In the genomic region with DNA sequence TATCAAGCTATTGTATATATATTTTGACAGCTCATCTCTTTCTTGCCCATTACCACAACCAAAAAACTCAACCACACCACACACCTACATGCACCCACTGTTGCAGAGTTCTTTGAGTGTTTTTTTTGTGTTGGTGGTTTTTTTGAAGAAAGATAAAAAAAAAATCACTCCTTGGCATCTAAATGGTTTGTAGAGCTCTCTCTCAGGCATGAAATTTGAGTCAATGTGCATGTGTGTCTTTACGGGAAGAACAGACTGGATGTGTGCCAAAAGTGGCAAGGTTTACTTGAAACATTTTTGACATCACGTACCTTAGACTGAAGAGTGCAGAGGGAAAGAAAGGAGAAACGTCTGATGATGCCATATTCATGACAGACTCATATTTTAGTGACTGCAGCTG, we compare ENCODE assay signal across 17 cellular contexts.
DNase-seq lines count a peak whose midpoint lies in the region; ATAC-seq, FAIRE-seq and TF ChIP-seq lines count a peak whose summit lies in the region.
"Had no signal": no experiment of that assay in that cellular context is flagged by ENCODE, and none has a peak within 500 bp of the region (broad histone marks: within the 10 kb centered on the region; RNA-seq: fewer than 3 reads in every experiment).

No MANE protein-coding gene starts in this region.

- H3K27ac Mint-ChIP-seq in activated CD8-positive, alpha-beta T cell treated with anti-CD3 and anti-CD28 coated beads for 36 hours = no peak overlapping the region
- H3K27ac Mint-ChIP-seq in activated CD8-positive, alpha-beta T cell treated with anti-CD3 and anti-CD28 coated beads, Interleukin-2, amount 10 ng/mL, durations not matched to agents 7 days and 5 days = no peak overlapping the region
- H3K27ac Mint-ChIP-seq: activated CD4-positive, alpha-beta T cell treated with anti-CD3 and anti-CD28 coated beads, Interleukin-2, amount 10 ng/mL, durations not matched to agents 24 days and 14 days; IgD-negative memory B cell; progenitor cell of endocrine pancreas had no signal

- no peak overlapping the region for H3K4me3 Mint-ChIP-seq in activated CD8-positive, alpha-beta T cell treated with anti-CD3 and anti-CD28 coated beads for 36 hours
- no peak overlapping the region for H3K4me3 Mint-ChIP-seq in activated CD8-positive, alpha-beta T cell treated with anti-CD3 and anti-CD28 coated beads, Interleukin-2, amount 10 ng/mL, durations not matched to agents 7 days and 5 days
- H3K4me3 Mint-ChIP-seq: activated CD4-positive, alpha-beta T cell treated with anti-CD3 and anti-CD28 coated beads, Interleukin-2, amount 10 ng/mL, durations not matched to agents 24 days and 14 days; IgD-negative memory B cell had no signal

- FAIRE-seq in GM12891 (lab: Jason Lieb, UNC) = no peak
- FAIRE-seq: GM12878 had no signal

- no peak overlapping the region for H3K4me3 ChIP-seq in epithelial cell of esophagus (ENCODE audit: low read length)
- H3K4me3 ChIP-seq: GM12878 had no signal

- intact Hi-C loops in activated CD8-positive, alpha-beta T cell treated with anti-CD3 and anti-CD28 coated beads for 36 hours (cut with micrococcal nuclease) = no loop called here

- H3K4me1 Mint-ChIP-seq in activated CD8-positive, alpha-beta T cell treated with anti-CD3 and anti-CD28 coated beads for 36 hours (ENCODE audit: low read depth) = peaks cover 4% of the 10 kb centered on the region
- peaks cover 2% of the 10 kb centered on the region for H3K4me1 Mint-ChIP-seq in activated CD8-positive, alpha-beta T cell treated with anti-CD3 and anti-CD28 coated beads, Interleukin-2, amount 10 ng/mL, durations not matched to agents 7 days and 5 days (ENCODE audit: low read depth)
- H3K4me1 Mint-ChIP-seq: activated CD4-positive, alpha-beta T cell treated with anti-CD3 and anti-CD28 coated beads, Interleukin-2, amount 10 ng/mL, durations not matched to agents 24 days and 14 days had no signal

- POLR2A ChIA-PET in activated CD8-positive, alpha-beta T cell treated with anti-CD3 and anti-CD28 coated beads for 36 hours (lab: Charles Lee) = no interaction called here
- POLR2A ChIA-PET in activated CD8-positive, alpha-beta T cell treated with anti-CD3 and anti-CD28 coated beads, Interleukin-2, amount 10 ng/mL, durations not matched to agents 7 days and 5 days (lab: Charles Lee) = no interaction called here

- H3K9me3 Mint-ChIP-seq in activated CD8-positive, alpha-beta T cell treated with anti-CD3 and anti-CD28 coated beads for 36 hours = no peaks in the 10 kb centered on the region
- H3K9me3 Mint-ChIP-seq in activated CD8-positive, alpha-beta T cell treated with anti-CD3 and anti-CD28 coated beads, Interleukin-2, amount 10 ng/mL, durations not matched to agents 7 days and 5 days (ENCODE audit: insufficient read depth) = no peaks in the 10 kb centered on the region
- H3K9me3 Mint-ChIP-seq: activated CD4-positive, alpha-beta T cell treated with anti-CD3 and anti-CD28 coated beads, Interleukin-2, amount 10 ng/mL, durations not matched to agents 24 days and 14 days had no signal

- no peak for TF ChIP-seq POLR2A in GM12891 (IDR thresholded peaks at IDR 0.05; ENCODE audit: low read depth, low read length)

- no peak for ATAC-seq in activated CD8-positive, alpha-beta T cell treated with anti-CD3 and anti-CD28 coated beads for 36 hours
- no peak for ATAC-seq in activated CD8-positive, alpha-beta T cell treated with anti-CD3 and anti-CD28 coated beads, Interleukin-2, amount 10 ng/mL, durations not matched to agents 7 days and 5 days
- no peak for ATAC-seq in GM19455 (IDR thresholded peaks at IDR 0.05; ENCODE audit: unreplicated experiment)
- ATAC-seq: GM12878 had no signal

- no peaks in the 10 kb centered on the region for H3K36me3 Mint-ChIP-seq in activated CD8-positive, alpha-beta T cell treated with anti-CD3 and anti-CD28 coated beads for 36 hours (ENCODE audit: low read depth)
- H3K36me3 Mint-ChIP-seq in activated CD8-positive, alpha-beta T cell treated with anti-CD3 and anti-CD28 coated beads, Interleukin-2, amount 10 ng/mL, durations not matched to agents 7 days and 5 days (ENCODE audit: low read depth) = no peaks in the 10 kb centered on the region
- H3K36me3 Mint-ChIP-seq: IgD-negative memory B cell had no signal

- CTCF ChIA-PET in activated CD8-positive, alpha-beta T cell treated with anti-CD3 and anti-CD28 coated beads for 36 hours (lab: Charles Lee) = no interaction called here
- CTCF ChIA-PET in activated CD8-positive, alpha-beta T cell treated with anti-CD3 and anti-CD28 coated beads, Interleukin-2, amount 10 ng/mL, durations not matched to agents 7 days and 5 days (lab: Charles Lee) = no interaction called here

- peaks cover 25% of the 10 kb centered on the region for H3K27me3 Mint-ChIP-seq in activated CD8-positive, alpha-beta T cell treated with anti-CD3 and anti-CD28 coated beads for 36 hours
- H3K27me3 Mint-ChIP-seq in activated CD8-positive, alpha-beta T cell treated with anti-CD3 and anti-CD28 coated beads, Interleukin-2, amount 10 ng/mL, durations not matched to agents 7 days and 5 days (ENCODE audit: low read depth) = peaks cover 25% of the 10 kb centered on the region
- H3K27me3 Mint-ChIP-seq: progenitor cell of endocrine pancreas had no signal

- peak; percentile 4 for DNase-seq in activated CD8-positive, alpha-beta T cell treated with anti-CD3 and anti-CD28 coated beads for 36 hours
- no peak for DNase-seq in activated CD8-positive, alpha-beta T cell treated with anti-CD3 and anti-CD28 coated beads, Interleukin-2, amount 10 ng/mL, durations not matched to agents 7 days and 5 days
- DNase-seq in NCI-H69 (lab: John Stamatoyannopoulos, UW) (peak; percentile 9), epithelial cell of esophagus (ENCODE audit: low read depth) (peak; percentile 63), ureter (ENCODE audit: low spot score) (peak; percentile 56), NK-92 (lab: John Stamatoyannopoulos, UW; ENCODE audit: unreplicated experiment) (no peak), GM12891 (ENCODE audit: insufficient read length, low spot score) (no peak)
- DNase-seq: activated CD4-positive, alpha-beta T cell treated with anti-CD3 and anti-CD28 coated beads, Interleukin-2, amount 10 ng/mL, durations not matched to agents 24 days and 14 days; aorta; effector CD4-positive, alpha-beta T cell; EL; stimulated activated CD8-positive, alpha-beta memory T cell treated with anti-CD3 and anti-CD28 coated beads, Interleukin-4, amount 100 ng/mL, for 48 hours; trophoblast cell had no signal

- TF ChIP-seq CTCF in activated CD8-positive, alpha-beta T cell treated with anti-CD3 and anti-CD28 coated beads for 36 hours (IDR thresholded peaks at IDR 0.05) = no peak
- TF ChIP-seq CTCF in epithelial cell of esophagus (IDR thresholded peaks at IDR 0.05; ENCODE audit: insufficient read depth, low read depth, low read length, missing control alignments) = no peak

TF ChIP-seq in GM12891, 5 proteins besides CTCF, POLR2A, EP300 and RAD21:
- TF ChIP-seq POLR2AphosphoS5 (IDR thresholded peaks at IDR 0.05; ENCODE audit: low read depth, low read length) = no peak

Comparison
In these comparisons a context has a peak if more than half of its experiments do, and no peak if none do; other contexts are left out.
1. DNase-seq: peak in activated CD8-positive, alpha-beta T cell treated with anti-CD3 and anti-CD28 coated beads for 36 hours (single experiment), NCI-H69 (single experiment), epithelial cell of esophagus (single experiment) and ureter (single experiment); none in activated CD8-positive, alpha-beta T cell treated with anti-CD3 and anti-CD28 coated beads, Interleukin-2, amount 10 ng/mL, durations not matched to agents 7 days and 5 days (single experiment), NK-92 (single experiment) and GM12891 (single experiment).